1 cellular context compared by ENCODE assay signal in genomic region chr19:5966215-5966614, GRCh38.
TF ChIP-seq lines count a peak whose summit lies in the region.

No MANE protein-coding gene starts in this region.

TF ChIP-seq in H1, 55 proteins besides CTCF, POLR2A, EP300 and RAD21:
- no peak for TF ChIP-seq SIX5 (IDR thresholded peaks at IDR 0.05; ENCODE audit: low read depth, low read length)
- TF ChIP-seq, protein P1, sequence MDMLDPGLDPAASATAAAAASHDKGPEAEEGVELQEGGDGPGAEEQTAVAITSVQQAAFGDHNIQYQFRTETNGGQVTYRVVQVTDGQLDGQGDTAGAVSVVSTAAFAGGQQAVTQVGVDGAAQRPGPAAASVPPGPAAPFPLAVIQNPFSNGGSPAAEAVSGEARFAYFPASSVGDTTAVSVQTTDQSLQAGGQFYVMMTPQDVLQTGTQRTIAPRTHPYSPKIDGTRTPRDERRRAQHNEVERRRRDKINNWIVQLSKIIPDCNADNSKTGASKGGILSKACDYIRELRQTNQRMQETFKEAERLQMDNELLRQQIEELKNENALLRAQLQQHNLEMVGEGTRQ (IDR thresholded peaks at IDR 0.05; ENCODE audit: low read length), result peak; percentile 31; the same call in 1 of the 2 replicates
- TF ChIP-seq ASH2L (IDR thresholded peaks at IDR 0.05; ENCODE audit: low read length), result no peak
